In genomic region chr5:103804714-103805113, GRCh38 we compare ENCODE assay signal across 23 cellular contexts.
DNase-seq lines count a peak whose midpoint lies in the region; ATAC-seq and TF ChIP-seq lines count a peak whose summit lies in the region.
"Had no signal": no experiment of that assay in that cellular context is flagged by ENCODE, and none has a peak within 500 bp of the region (broad histone marks: within the 10 kb centered on the region; RNA-seq: fewer than 3 reads in every experiment).

No MANE protein-coding gene starts in this region.

- H3F3A ChIP-seq in GM23338 (replicated peaks; ENCODE audit: low read depth): no peaks in the 10 kb centered on the region

- CTCF ChIA-PET in A673 (lab: Charles Lee): no interaction called here

- no peaks in the 10 kb centered on the region for H3K27me3 Mint-ChIP-seq in GM23338 (ENCODE audit: insufficient read depth, low read depth, poor library complexity)
- H3K27me3 Mint-ChIP-seq: central memory CD8-positive, alpha-beta T cell had no signal

- POLR2A ChIA-PET in A673 (lab: Charles Lee; ENCODE audit: low non-redundant PET): no interaction called here

- H3K36me3 ChIP-seq in A673 (ENCODE audit: insufficient read depth, low read length, poor library complexity, severe bottlenecking) (no peaks in the 10 kb centered on the region), GM23338 (ENCODE audit: insufficient read depth) (no peaks in the 10 kb centered on the region), adipocyte (ENCODE audit: control insufficient read depth, insufficient read depth, low read length, severe bottlenecking) (no peaks in the 10 kb centered on the region)
- H3K36me3 ChIP-seq: gastrocnemius medialis, HAP-1, upper lobe of left lung had no signal

- H3K9me3 Mint-ChIP-seq in GM23338: no peaks in the 10 kb centered on the region
- H3K9me3 Mint-ChIP-seq: activated T-cell treated with anti-CD3 and anti-CD28 coated beads, Interleukin-2, amount 50 U/mL, for 4 hours had no signal

- no peak overlapping the region for H3K9ac ChIP-seq in adipocyte (ENCODE audit: low read length)
- H3K9ac ChIP-seq: KMS-11 had no signal

- H3K36me3 Mint-ChIP-seq in GM23338 (ENCODE audit: low read depth): no peaks in the 10 kb centered on the region

- no peak overlapping the region for H3K4me3 Mint-ChIP-seq in GM23338
- H3K4me3 Mint-ChIP-seq: activated T-cell treated with anti-CD3 and anti-CD28 coated beads, Interleukin-2, amount 50 U/mL, for 4 hours; central memory CD8-positive, alpha-beta T cell had no signal

- ATAC-seq in GM23338 (no peak), foreskin keratinocyte (peak; percentile 59), SK-N-SH treated with all-trans-retinoic acid at 6 μM for 48 hours (no peak; the same call in 2 of the 3 replicates)
- ATAC-seq: activated T-cell treated with anti-CD3 and anti-CD28 coated beads, Interleukin-2, amount 50 U/mL, for 4 hours; gastrocnemius medialis had no signal

- H3K27me3 ChIP-seq in A673 (replicated peaks; ENCODE audit: insufficient read depth, low read depth, low read length, poor library complexity): no peaks in the 10 kb centered on the region
- no peaks in the 10 kb centered on the region for H3K27me3 ChIP-seq in GM23338 (ENCODE audit: insufficient read depth)
- no peaks in the 10 kb centered on the region for H3K27me3 ChIP-seq in adipocyte (replicated peaks; ENCODE audit: control insufficient read depth, insufficient read depth, low read length)
- H3K27me3 ChIP-seq in foreskin keratinocyte: no peaks in the 10 kb centered on the region
- H3K27me3 ChIP-seq: gastrocnemius medialis, upper lobe of left lung had no signal

- H3K9me2 ChIP-seq in GM23338 (ENCODE audit: insufficient read depth): no peaks in the 10 kb centered on the region

- H3K79me2 ChIP-seq in GM23338 (replicated peaks; ENCODE audit: insufficient read depth): no peaks in the 10 kb centered on the region

- intact Hi-C loops in A673 (cut with micrococcal nuclease; ENCODE audit: unreplicated experiment): loop anchor here (5.0 kb wide), 1 partner anchor 222 kb away; no protein-coding TSS in a partner anchor

- peak overlapping the region; percentile 44; the same call in 1 of the 2 replicates for H2AFZ ChIP-seq in GM23338

- peak; percentile 13 for DNase-seq in A673 (ENCODE audit: low spot score)
- DNase-seq in GM23338 (ENCODE audit: low spot score): no peak
- peak; percentile 59 for DNase-seq in adipocyte (ENCODE audit: low read depth)
- DNase-seq in foreskin keratinocyte: peak in 1 of 2 donors; percentile 28
- DNase-seq in stimulated activated naive CD4-positive, alpha-beta T cell treated with Interleukin-2 at 50 U/mL for 16 hours (lab: John Stamatoyannopoulos, UW): no peak
- DNase-seq in T-helper 2 cell: no peak
- no peak for DNase-seq in AG08396 (ENCODE audit: low spot score)
- DNase-seq: activated CD8-positive, alpha-beta memory T cell treated with anti-CD3 and anti-CD28 coated beads for 24 hours; activated naive CD4-positive, alpha-beta T cell treated with Interleukin-2 at 50 U/mL for 16 hours; activated T-cell treated with anti-CD3 and anti-CD28 coated beads, Interleukin-2, amount 50 U/mL, for 4 hours; amygdala; C1 segment of cervical spinal cord; gastrocnemius medialis; MV-4-11; nucleus accumbens; SHP77 treated with DMSO at 0.1 percent for 48 hours; upper lobe of left lung had no signal

- H3K27ac ChIP-seq in A673 (ENCODE audit: low read depth, low read length, poor library complexity, severe bottlenecking) (no peak overlapping the region), GM23338 (ENCODE audit: low read depth) (no peak overlapping the region), foreskin keratinocyte (no peak overlapping the region)
- H3K27ac ChIP-seq: epithelial cell of prostate, gastrocnemius medialis, KMS-11, upper lobe of left lung had no signal

- H3K4me1 ChIP-seq in A673 (ENCODE audit: insufficient read depth, low read length, poor library complexity, severe bottlenecking) (peaks cover 16% of the 10 kb centered on the region), GM23338 (ENCODE audit: insufficient read depth) (peaks cover 4% of the 10 kb centered on the region; the same call in 1 of the 2 replicates), adipocyte (ENCODE audit: control insufficient read depth, insufficient read depth, low read length) (peaks cover 7% of the 10 kb centered on the region), foreskin keratinocyte (no peaks in the 10 kb centered on the region)
- H3K4me1 ChIP-seq: gastrocnemius medialis, HAP-1, upper lobe of left lung had no signal

- H3K4me1 Mint-ChIP-seq in GM23338: peaks cover 3% of the 10 kb centered on the region; the same call in 1 of the 3 replicates
- H3K4me1 Mint-ChIP-seq: central memory CD8-positive, alpha-beta T cell had no signal

- H4K20me1 ChIP-seq in GM23338 (replicated peaks; ENCODE audit: insufficient read depth): no peaks in the 10 kb centered on the region

- H3K27ac Mint-ChIP-seq in GM23338: no peak overlapping the region

- no peak overlapping the region for H3K4me2 ChIP-seq in GM23338
- H3K4me2 ChIP-seq: KMS-11 had no signal

- H3K4me3 ChIP-seq in A673 (ENCODE audit: low read depth, low read length, poor library complexity, severe bottlenecking) (no peak overlapping the region), GM23338 (no peak overlapping the region), adipocyte (ENCODE audit: low read length) (no peak overlapping the region)
- H3K4me3 ChIP-seq: gastrocnemius medialis, HAP-1, lung, upper lobe of left lung had no signal

- no peak for TF ChIP-seq CTCF in A673 (conservative IDR thresholded peaks at IDR 0.05; ENCODE audit: low read depth, low read length)
- TF ChIP-seq CTCF in GM23338 (conservative IDR thresholded peaks at IDR 0.05; ENCODE audit: low read depth in 2 of 2): no peak
- TF ChIP-seq CTCF in foreskin keratinocyte (conservative IDR thresholded peaks at IDR 0.05): no peak

- no TSS peak for BruUV-seq in A673 (replicated peaks; lab: Mats Ljungman, UMichigan)

- H3K9me3 ChIP-seq in A673 (ENCODE audit: low read depth, low read length, poor library complexity, severe bottlenecking): no peaks in the 10 kb centered on the region
- no peaks in the 10 kb centered on the region for H3K9me3 ChIP-seq in adipocyte (ENCODE audit: control insufficient read depth, low read length)
- H3K9me3 ChIP-seq: gastrocnemius medialis, HAP-1, upper lobe of left lung had no signal

TF ChIP-seq in GM23338, 12 proteins besides CTCF, POLR2A, EP300 and RAD21 (continues in another document):
- TF ChIP-seq JUNB (IDR thresholded peaks at IDR 0.05; ENCODE audit: unreplicated experiment): no peak
- no peak for TF ChIP-seq EZH2phosphoT487 (IDR thresholded peaks at IDR 0.05; ENCODE audit: unreplicated experiment)
- TF ChIP-seq POLR2AphosphoS5 (IDR thresholded peaks at IDR 0.05; ENCODE audit: low read depth): no peak
- TF ChIP-seq CREB1 (CRISPR knock-in tag; IDR thresholded peaks at IDR 0.05; ENCODE audit: low read depth): no peak

TF ChIP-seq in SK-N-SH treated with all-trans-retinoic acid at 6 μM for 48 hours, 23 proteins besides CTCF, POLR2A, EP300 and RAD21:
- no peak for TF ChIP-seq RARB (CRISPR knock-in tag; IDR thresholded peaks at IDR 0.05)
- no peak for TF ChIP-seq ESRRG (CRISPR knock-in tag; IDR thresholded peaks at IDR 0.05)
- no peak for TF ChIP-seq TOX (CRISPR knock-in tag; IDR thresholded peaks at IDR 0.05; ENCODE audit: borderline replicate concordance)
- TF ChIP-seq ISL1 (CRISPR knock-in tag; IDR thresholded peaks at IDR 0.05): no peak
- TF ChIP-seq ZNF70 (CRISPR knock-in tag; IDR thresholded peaks at IDR 0.05): no peak
- TF ChIP-seq ARNTL (CRISPR knock-in tag; IDR thresholded peaks at IDR 0.05; ENCODE audit: borderline replicate concordance, low read depth): no peak
- TF ChIP-seq GLIS3 (CRISPR knock-in tag; IDR thresholded peaks at IDR 0.05): no peak
- TF ChIP-seq OSR1 (CRISPR knock-in tag; IDR thresholded peaks at IDR 0.05): no peak
- no peak for TF ChIP-seq TSHZ2 (CRISPR knock-in tag; IDR thresholded peaks at IDR 0.05)
- TF ChIP-seq CSDC2 (CRISPR knock-in tag; IDR thresholded peaks at IDR 0.05): no peak
- no peak for TF ChIP-seq CREB5 (CRISPR knock-in tag; IDR thresholded peaks at IDR 0.05; ENCODE audit: low read depth)
- no peak for TF ChIP-seq ZNF565 (CRISPR knock-in tag; conservative IDR thresholded peaks at IDR 0.05; ENCODE audit: low read depth)
- TF ChIP-seq PPARA (CRISPR knock-in tag; IDR thresholded peaks at IDR 0.05; ENCODE audit: borderline replicate concordance): no peak

Comparison
In these comparisons a context has a peak if more than half of its experiments do, and no peak if none do; other contexts are left out.
1. DNase-seq: peak in A673 (single experiment) and adipocyte (single experiment); none in GM23338 (single experiment), stimulated activated naive CD4-positive, alpha-beta T cell treated with Interleukin-2 at 50 U/mL for 16 hours (single experiment), T-helper 2 cell (0 of 5) and AG08396 (single experiment).